Comparison of ENCODE assay signal across 15 cellular contexts in genomic region chr22:44256860-44257560, GRCh38. TPM values are rescaled to one million over a fixed set of nuclear protein-coding genes. Genes with fewer than 3 reads are reported as not detected.
"Had no signal": no experiment of that assay in that cellular context is flagged by ENCODE, and none has a peak within 500 bp of the region (broad histone marks: within the 10 kb centered on the region; RNA-seq: fewer than 3 reads in every experiment).

No MANE protein-coding gene starts in this region.

- H3K36me3 ChIP-seq: brain microvascular endothelial cell, sigmoid colon had no signal

- H3K27me3 Mint-ChIP-seq: activated naive CD4-positive, alpha-beta T cell treated with anti-CD3 and anti-CD28 coated beads, Interleukin-2, amount 50 U/mL, for 24 hours had no signal

- H3K27ac Mint-ChIP-seq: activated naive CD4-positive, alpha-beta T cell treated with anti-CD3 and anti-CD28 coated beads, Interleukin-2, amount 50 U/mL, for 24 hours; naive thymus-derived CD8-positive, alpha-beta T cell; T-helper 2 cell treated with Interferon-gamma antibody and Interleukin-4, amounts not matched to agents 5 μg/mL and 100 μg/mL, for 36 hours had no signal

- ATAC-seq: esophagus mucosa; left colon; mucosa of descending colon; naive thymus-derived CD8-positive, alpha-beta T cell had no signal

- H3K27me3 ChIP-seq: sigmoid colon had no signal

- H3K4me3 Mint-ChIP-seq: activated naive CD4-positive, alpha-beta T cell treated with anti-CD3 and anti-CD28 coated beads, Interleukin-2, amount 50 U/mL, for 24 hours; naive thymus-derived CD8-positive, alpha-beta T cell; T-helper 2 cell treated with Interferon-gamma antibody and Interleukin-4, amounts not matched to agents 5 μg/mL and 100 μg/mL, for 36 hours had no signal

- H3K9me3 Mint-ChIP-seq: activated naive CD4-positive, alpha-beta T cell treated with anti-CD3 and anti-CD28 coated beads, Interleukin-2, amount 50 U/mL, for 24 hours; T-helper 2 cell treated with Interferon-gamma antibody and Interleukin-4, amounts not matched to agents 5 μg/mL and 100 μg/mL, for 36 hours had no signal

- H3K4me3 ChIP-seq: mucosa of descending colon, sigmoid colon had no signal

- H3K27ac ChIP-seq: brain microvascular endothelial cell, sigmoid colon had no signal

- H3K9me3 ChIP-seq: mucosa of descending colon, sigmoid colon had no signal

- DNase-seq: activated CD4-positive, alpha-beta T cell treated with anti-CD3 and anti-CD28 coated beads, Interleukin-2, amount 50 U/mL, for 4 hours; activated CD4-positive, CD25-positive, alpha-beta regulatory T cell treated with anti-CD3 and anti-CD28 coated beads, Interleukin-2, amount 50 U/mL, for 72 hours; amygdala; brain microvascular endothelial cell; cerebellar nuclear complex; glutamatergic neuron; left colon; mucosa of descending colon; sigmoid colon; stimulated activated naive CD4-positive, alpha-beta T cell treated with Interleukin-2 at 50 U/mL for 16 hours; SW 1271 had no signal

RNA-seq across cellular contexts. Expression of gene SHISAL1, which starts 55.7 kb away (rescaled TPM):
- total RNA-seq: naive thymus-derived CD8-positive, alpha-beta T cell had no signal
- polyA plus RNA-seq: naive thymus-derived CD8-positive, alpha-beta T cell had no signal
